ENCODE assay signal across 7 cellular contexts in the genomic region with DNA sequence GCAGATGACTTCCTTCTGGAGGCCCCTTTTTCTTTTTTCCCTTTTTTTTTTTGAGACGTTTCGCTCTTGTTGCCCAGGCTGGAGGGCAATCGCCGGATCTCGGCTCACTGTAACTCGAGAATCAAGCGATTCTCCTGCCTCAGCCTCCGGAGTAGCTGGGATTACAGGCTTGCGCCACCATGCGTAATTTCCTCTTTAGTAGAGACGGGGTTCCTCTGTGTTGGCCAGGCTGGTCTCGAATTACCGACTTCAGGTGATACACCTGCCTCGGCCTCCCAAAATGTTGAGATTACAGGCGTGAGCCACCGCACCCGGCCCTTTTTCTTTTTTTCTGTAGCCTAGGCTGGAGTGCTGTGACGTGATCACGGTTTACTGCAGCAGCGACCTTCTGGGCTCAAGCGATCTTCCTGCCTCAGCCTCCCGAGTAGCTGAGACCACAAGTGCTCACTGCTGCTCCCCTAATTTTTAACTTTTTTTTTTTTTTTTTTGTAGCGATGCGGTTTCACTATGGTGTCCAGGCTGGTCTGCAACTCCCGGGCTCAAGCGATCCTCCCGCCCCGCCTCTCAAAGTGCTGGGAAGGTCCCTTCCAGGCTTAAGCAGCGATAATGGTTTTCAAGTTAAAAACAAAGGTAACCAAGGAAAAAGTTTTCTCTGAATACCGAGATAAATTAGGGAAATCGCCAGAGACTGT. TPM values are rescaled to one million over a fixed set of nuclear protein-coding genes. Genes with fewer than 3 reads are reported as not detected.
DNase-seq lines count a peak whose midpoint lies in the region; ATAC-seq lines count a peak whose summit lies in the region.

No MANE protein-coding gene starts in this region.

- H2AK5ac ChIP-seq in mesenchymal stem cell (ENCODE audit: low read length, severe bottlenecking) = no peak overlapping the region

- H3K4me2 ChIP-seq in mesenchymal stem cell (ENCODE audit: low read length, poor library complexity, severe bottlenecking) = peak overlapping the region; percentile 96

- H3K4me1 Mint-ChIP-seq in effector memory CD8-positive, alpha-beta T cell (ENCODE audit: low read depth in 2 of 2) = peaks cover 21 to 22% of the 10 kb centered on the region in 2 donors

- H2AFZ ChIP-seq in mesenchymal stem cell (ENCODE audit: low read depth, low read length) = peak overlapping the region; percentile 39

- ATAC-seq in effector memory CD8-positive, alpha-beta T cell (replicated peaks) = peak; percentile 13

- H3K27ac ChIP-seq in mesenchymal stem cell (ENCODE audit: low read length, poor library complexity, severe bottlenecking) = peak overlapping the region; percentile 95
- peak overlapping the region; percentile 95 for H3K27ac ChIP-seq in stomach smooth muscle (ENCODE audit: low read length)

- H3K36me3 ChIP-seq in mesenchymal stem cell (ENCODE audit: control insufficient read depth in 1 of 2, insufficient read depth in 2 of 2, low read depth in 1 of 2, low read length in 2 of 2) (peaks cover 7 to 10% of the 10 kb centered on the region in 2 experiments), stomach smooth muscle (ENCODE audit: control insufficient read depth in 2 of 2, insufficient read depth in 2 of 2, low read length in 2 of 2) (no peaks in the 10 kb centered on the region)

- peak overlapping the region in 1 of 2 experiments; percentile 97 for H3K4ac ChIP-seq in mesenchymal stem cell (ENCODE audit: low read depth in 1 of 2, low read length in 2 of 2)

- H3K9me3 Mint-ChIP-seq in effector memory CD8-positive, alpha-beta T cell = no peaks in the 10 kb centered on the region

- H3K36me3 Mint-ChIP-seq in effector memory CD8-positive, alpha-beta T cell (ENCODE audit: insufficient read depth) = peaks cover 44% of the 10 kb centered on the region

- peak overlapping the region; percentile 66 to 99 for H3K18ac ChIP-seq in mesenchymal stem cell (ENCODE audit: low read depth in 1 of 2, low read length in 2 of 2)

- peak overlapping the region in 1 of 2 experiments; percentile 76 for H2BK12ac ChIP-seq in mesenchymal stem cell (ENCODE audit: low read length in 2 of 2)

- H2BK15ac ChIP-seq in mesenchymal stem cell (ENCODE audit: low read depth, poor library complexity, severe bottlenecking) = peak overlapping the region; percentile 69

- H3K27me3 Mint-ChIP-seq in effector memory CD8-positive, alpha-beta T cell = no peaks in the 10 kb centered on the region

- H3K4me3 ChIP-seq in GM08714 (ENCODE audit: low read length) (peak overlapping the region; percentile 85), mesenchymal stem cell (ENCODE audit: insufficient read depth in 1 of 2, low read depth in 1 of 2, low read length in 2 of 2) (peak overlapping the region; percentile 67 to 93), stomach smooth muscle (ENCODE audit: low read length in 2 of 2) (peak overlapping the region; percentile 98)

- no peak overlapping the region for H4K8ac ChIP-seq in mesenchymal stem cell (ENCODE audit: low read length)

- DNase-seq in HCEC 1CT (peak; percentile 37), NCI-H128 (lab: John Stamatoyannopoulos, UW; ENCODE audit: unreplicated experiment) (peak; percentile 6), mesenchymal stem cell (peak; percentile 86)
- peak; percentile 9 to 10 for DNase-seq in activated CD4-positive, alpha-beta T cell treated with anti-CD3 and anti-CD28 coated beads, Interleukin-2, amount 50 U/mL, for 4 hours
- DNase-seq in effector memory CD8-positive, alpha-beta T cell = peak; percentile 4 to 26 (median 16)

- H3K4me3 Mint-ChIP-seq in effector memory CD8-positive, alpha-beta T cell = peak overlapping the region; percentile 98

- H3K4me1 ChIP-seq in mesenchymal stem cell (ENCODE audit: control insufficient read depth, insufficient read depth, low read depth, low read length) (peaks cover 4% of the 10 kb centered on the region), stomach smooth muscle (ENCODE audit: control insufficient read depth, insufficient read depth, low read length) (peaks cover 10% of the 10 kb centered on the region)

- H3K9ac ChIP-seq in mesenchymal stem cell (ENCODE audit: low read length) (peak overlapping the region; percentile 97), stomach smooth muscle (ENCODE audit: low read length in 2 of 2) (peak overlapping the region; percentile 97 to 100)

- H3K27me3 ChIP-seq in mesenchymal stem cell (ENCODE audit: control insufficient read depth in 1 of 2, insufficient read depth in 1 of 2, low read length in 2 of 2) (no peaks in the 10 kb centered on the region), stomach smooth muscle (ENCODE audit: control insufficient read depth in 1 of 2, insufficient read depth in 2 of 2, low read length in 2 of 2) (no peaks in the 10 kb centered on the region)

- no peaks in the 10 kb centered on the region for H3K9me3 ChIP-seq in mesenchymal stem cell (ENCODE audit: control insufficient read depth, low read length)
- no peaks in the 10 kb centered on the region for H3K9me3 ChIP-seq in stomach smooth muscle (ENCODE audit: control insufficient read depth in 2 of 2, low read length in 2 of 2)

- H3K14ac ChIP-seq in mesenchymal stem cell (ENCODE audit: low read length in 2 of 2) = peak overlapping the region in 1 of 2 experiments; percentile 99

- peak overlapping the region; percentile 98 for H3K27ac Mint-ChIP-seq in effector memory CD8-positive, alpha-beta T cell

- peak overlapping the region; percentile 68 for H2BK5ac ChIP-seq in mesenchymal stem cell (ENCODE audit: low read depth, low read length, poor library complexity, severe bottlenecking)

- peaks cover 2% of the 10 kb centered on the region for H3K79me1 ChIP-seq in mesenchymal stem cell (replicated peaks; ENCODE audit: low read length, poor library complexity, severe bottlenecking)

- WGBS in mesenchymal stem cell = 1% methylated on average over 31 of the region's 31 CpGs

- H3K23ac ChIP-seq in mesenchymal stem cell (ENCODE audit: low read length in 2 of 2) = no peak overlapping the region

- peak overlapping the region; percentile 86 for H4K91ac ChIP-seq in mesenchymal stem cell (ENCODE audit: low read length)

- peak overlapping the region; percentile 71 for H2BK120ac ChIP-seq in mesenchymal stem cell (ENCODE audit: low read depth, low read length)

RNA-seq across cellular contexts. Expression of a gene that starts 1.0 kb away (rescaled TPM):
- 77.7 TPM for polyA plus RNA-seq in mesenchymal stem cell (2013, experiment 1 of 2)
- polyA plus RNA-seq in mesenchymal stem cell (2013, experiment 2 of 2) = 76.1 TPM

RNA-seq across cellular contexts. Expression of a gene that starts 10.4 kb away (rescaled TPM):
- 4.8 TPM for polyA plus RNA-seq in mesenchymal stem cell (2013, experiment 1 of 2)
- 4.9 TPM for polyA plus RNA-seq in mesenchymal stem cell (2013, experiment 2 of 2)

RNA-seq across cellular contexts. Expression of a gene that starts 48.6 kb away (rescaled TPM):
- 10.0 TPM for polyA plus RNA-seq in mesenchymal stem cell (2013, experiment 1 of 2)
- polyA plus RNA-seq in mesenchymal stem cell (2013, experiment 2 of 2) = 11.1 TPM

Comparison
In these comparisons a context has a peak if more than half of its experiments do, and no peak if none do; other contexts are left out.
1. Peak in every context shown above with its lines: DNase-seq, ATAC-seq, H3K4me3 ChIP-seq and H3K27ac ChIP-seq.
2. DNase-seq: peak in every context shown above with its lines; median percentile 86 in mesenchymal stem cell; 37 in HCEC 1CT; 16 in effector memory CD8-positive, alpha-beta T cell; 10 in activated CD4-positive, alpha-beta T cell treated with anti-CD3 and anti-CD28 coated beads, Interleukin-2, amount 50 U/mL, for 4 hours; 6 in NCI-H128.